In genomic region chr9:107489687-107490605, GRCh38 we compare ENCODE assay signal across 8 cellular contexts. TPM values are rescaled to one million over a fixed set of nuclear protein-coding genes. Genes with fewer than 3 reads are reported as not detected.
DNase-seq lines count a peak whose midpoint lies in the region; ATAC-seq and TF ChIP-seq lines count a peak whose summit lies in the region.

Gene KLF4 (minus strand): TSS chr9:107489769. CDS start chr9:107489172, 597 bp downstream.

- H3K4me3 Mint-ChIP-seq in GM23338, result peak within 1 kb of the TSS; percentile 80
- H3K4me3 Mint-ChIP-seq in activated naive CD8-positive, alpha-beta T cell treated with anti-CD3 and anti-CD28 coated beads, Interleukin-2, amount 50 U/mL, for 24 hours, result peak within 1 kb of the TSS; percentile 77

- H3K4me2 ChIP-seq in GM23338, result peak within 1 kb of the TSS; percentile 96

- H3K9me3 Mint-ChIP-seq in GM23338, result peaks cover 3% of the 10 kb centered on the region; the same call in 1 of the 3 replicates
- no peaks in the 10 kb centered on the region for H3K9me3 Mint-ChIP-seq in activated naive CD8-positive, alpha-beta T cell treated with anti-CD3 and anti-CD28 coated beads, Interleukin-2, amount 50 U/mL, for 24 hours

- DNase-seq in DMS153 treated with DMSO at 0.1 percent for 48 hours (lab: John Stamatoyannopoulos, UW; ENCODE audit: unreplicated experiment) (peak; percentile 83), GM23338 (ENCODE audit: low spot score) (peak; percentile 95), M059J (ENCODE audit: low read depth) (peak; percentile 87), SJCRH30 (peak; percentile 91 to 97), head of caudate nucleus (peak; percentile 66 to 95 (median 86)), occipital lobe (lab: John Stamatoyannopoulos, UW) (peak; percentile 78), suprapubic skin (ENCODE audit: low spot score in 2 of 2) (peak; percentile 95 to 96)
- peak; percentile 73 for DNase-seq in activated naive CD8-positive, alpha-beta T cell treated with anti-CD3 and anti-CD28 coated beads, Interleukin-2, amount 50 U/mL, for 24 hours

- no peaks in the 10 kb centered on the region for H3K36me3 ChIP-seq in GM23338 (ENCODE audit: insufficient read depth)
- H3K36me3 ChIP-seq in SJCRH30, result no peaks in the 10 kb centered on the region
- H3K36me3 ChIP-seq in suprapubic skin, result peaks cover 30% of the 10 kb centered on the region

- peaks cover 18% of the 10 kb centered on the region for H3K4me1 ChIP-seq in GM23338 (ENCODE audit: insufficient read depth)
- no peaks in the 10 kb centered on the region for H3K4me1 ChIP-seq in SJCRH30
- peaks cover 27% of the 10 kb centered on the region for H3K4me1 ChIP-seq in suprapubic skin

- H3K9me2 ChIP-seq in GM23338 (ENCODE audit: insufficient read depth), result no peaks in the 10 kb centered on the region

- H3K36me3 Mint-ChIP-seq in GM23338 (ENCODE audit: low read depth), result no peaks in the 10 kb centered on the region; the same call in 2 of the 3 replicates
- H3K36me3 Mint-ChIP-seq in activated naive CD8-positive, alpha-beta T cell treated with anti-CD3 and anti-CD28 coated beads, Interleukin-2, amount 50 U/mL, for 24 hours (ENCODE audit: low read depth), result no peaks in the 10 kb centered on the region

- TF ChIP-seq CTCF in GM23338 (conservative IDR thresholded peaks at IDR 0.05; ENCODE audit: low read depth in 2 of 2), result no peak
- no peak for TF ChIP-seq CTCF in suprapubic skin (IDR thresholded peaks at IDR 0.05)

- WGBS in suprapubic skin, result under 1% methylated on average over 56 of the region's 101 CpGs

- intact Hi-C loops in head of caudate nucleus (cut with DNase I), result loop anchor here (5.0 to 10.0 kb wide), 3 partner anchors 147 to 1075 kb away; no protein-coding TSS in a partner anchor

- peaks cover 32% of the 10 kb centered on the region; the same call in 2 of the 3 replicates for H3K4me1 Mint-ChIP-seq in GM23338
- H3K4me1 Mint-ChIP-seq in activated naive CD8-positive, alpha-beta T cell treated with anti-CD3 and anti-CD28 coated beads, Interleukin-2, amount 50 U/mL, for 24 hours, result peaks cover 16% of the 10 kb centered on the region

- TF ChIP-seq POLR2A in suprapubic skin (IDR thresholded peaks at IDR 0.05), result peak; percentile 54 to 77

- H2AFZ ChIP-seq in GM23338, result peak within 1 kb of the TSS; percentile 97

- H3K4me3 ChIP-seq in GM23338 (peak within 1 kb of the TSS; percentile 82), SJCRH30 (peak within 1 kb of the TSS; percentile 71), suprapubic skin (peak within 1 kb of the TSS; percentile 85)

- no peak within 1 kb of the TSS for H3K27ac ChIP-seq in GM23338 (ENCODE audit: low read depth)
- H3K27ac ChIP-seq in SJCRH30, result peak within 1 kb of the TSS; percentile 82
- peak within 1 kb of the TSS; percentile 99 for H3K27ac ChIP-seq in suprapubic skin

- peaks cover 70% of the 10 kb centered on the region for H3K27me3 ChIP-seq in GM23338 (ENCODE audit: insufficient read depth)
- H3K27me3 ChIP-seq in SJCRH30, result no peaks in the 10 kb centered on the region
- H3K27me3 ChIP-seq in suprapubic skin, result no peaks in the 10 kb centered on the region

- H4K20me1 ChIP-seq in GM23338 (replicated peaks; ENCODE audit: insufficient read depth), result no peaks in the 10 kb centered on the region

- TF ChIP-seq EP300 in suprapubic skin (IDR thresholded peaks at IDR 0.05), result peak; percentile 11

- H3K79me2 ChIP-seq in GM23338 (replicated peaks; ENCODE audit: insufficient read depth), result no peaks in the 10 kb centered on the region

- peaks cover 50% of the 10 kb centered on the region for H3K27me3 Mint-ChIP-seq in GM23338 (ENCODE audit: insufficient read depth, low read depth, poor library complexity)
- H3K27me3 Mint-ChIP-seq in activated naive CD8-positive, alpha-beta T cell treated with anti-CD3 and anti-CD28 coated beads, Interleukin-2, amount 50 U/mL, for 24 hours, result peaks cover 67% of the 10 kb centered on the region

- H3K27ac Mint-ChIP-seq in GM23338, result no peak within 1 kb of the TSS
- H3K27ac Mint-ChIP-seq in activated naive CD8-positive, alpha-beta T cell treated with anti-CD3 and anti-CD28 coated beads, Interleukin-2, amount 50 U/mL, for 24 hours, result peak within 1 kb of the TSS; percentile 65

- ATAC-seq in GM23338, result peak; percentile 42
- peak; percentile 82 for ATAC-seq in activated naive CD8-positive, alpha-beta T cell treated with anti-CD3 and anti-CD28 coated beads, Interleukin-2, amount 50 U/mL, for 24 hours

- peaks cover 10% of the 10 kb centered on the region; the same call in 1 of the 2 replicates for H3F3A ChIP-seq in GM23338 (replicated peaks; ENCODE audit: low read depth)

- H3K9me3 ChIP-seq in SJCRH30 (replicated peaks) (no peaks in the 10 kb centered on the region), suprapubic skin (no peaks in the 10 kb centered on the region)

TF ChIP-seq in GM23338, 12 proteins besides CTCF, POLR2A, EP300 and RAD21:
- TF ChIP-seq POLR2AphosphoS5 (IDR thresholded peaks at IDR 0.05; ENCODE audit: low read depth) (0 out of 2 replicates have a peak, but pooled peaks have one; percentile 39), CREB1 (CRISPR knock-in tag; IDR thresholded peaks at IDR 0.05; ENCODE audit: low read depth) (no peak; the same call in 1 of the 2 replicates)

RNA-seq across cellular contexts. Expression of gene KLF4, which starts in this region (rescaled TPM):
- 26.8 and 29.8 TPM in 2 replicates for total RNA-seq in GM23338 (2014; rRNA removed; shearing (Covaris generic))
- 6.0 and 8.3 TPM in 2 replicates for polyA plus RNA-seq in GM23338 (2016; fragmentation: Nextera tagmentation; extraction: Ambion mirVana)
- total RNA-seq in M059J (2014; rRNA removed; shearing (Covaris generic)), result 0.98 and 3.8 TPM in 2 replicates
- 3.8 and 3.9 TPM in 2 replicates for total RNA-seq in SJCRH30 (2014; rRNA removed; shearing (Covaris generic))
- total RNA-seq in occipital lobe (1.9 TPM), suprapubic skin (1,000 to 10,000 TPM in 1 of 4 donors, 100 to 1,000 TPM in 3; 613 to 1,231 (median 708) TPM)

Comparison
In these comparisons a context has a peak if more than half of its experiments do, and no peak if none do; other contexts are left out.
1. RNA of gene KLF4 (total RNA-seq): 613 to 1,231 TPM in suprapubic skin; 26.8 to 29.8 TPM in GM23338, 3.8 to 3.9 TPM in SJCRH30, 0.98 to 3.8 TPM in M059J and 1.9 TPM in occipital lobe (single experiment); every median in the first group is over 10 times any median in the second.
2. Peak in every context shown above with its lines, with median percentiles within 50 percentile points of each other: DNase-seq and H3K4me3 ChIP-seq.